In the genomic region with DNA sequence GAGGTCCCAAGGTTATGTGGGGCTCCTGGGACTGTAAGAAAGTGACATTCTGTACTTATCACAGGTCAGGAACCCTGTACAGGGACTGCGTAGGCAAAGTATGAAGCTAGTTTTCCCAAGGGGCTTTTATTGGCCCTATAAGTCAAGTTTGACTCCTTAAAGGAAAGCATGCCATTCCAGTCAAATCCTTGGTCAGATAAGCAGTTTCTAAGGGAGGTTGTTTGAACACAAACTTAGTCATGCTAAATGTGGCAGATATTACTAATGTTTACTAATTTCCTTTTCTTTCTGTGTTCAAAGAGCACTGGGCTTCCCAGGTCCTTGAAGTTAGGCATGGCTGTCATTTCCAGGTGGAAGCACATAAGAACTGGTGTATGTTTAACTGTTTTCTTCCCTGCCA, we compare ENCODE assay signal across 14 cellular contexts.
DNase-seq lines count a peak whose midpoint lies in the region; ATAC-seq and TF ChIP-seq lines count a peak whose summit lies in the region.
"Had no signal": no experiment of that assay in that cellular context is flagged by ENCODE, and none has a peak within 500 bp of the region (broad histone marks: within the 10 kb centered on the region; RNA-seq: fewer than 3 reads in every experiment).

No MANE protein-coding gene starts in this region.

- H3K9me3 ChIP-seq in RWPE2 (ENCODE audit: severe bottlenecking): no peaks in the 10 kb centered on the region
- H3K9me3 ChIP-seq: MG63 had no signal

- no peak overlapping the region for H3K4me3 Mint-ChIP-seq in activated CD4-positive, alpha-beta T cell treated with anti-CD3 and anti-CD28 coated beads for 36 hours
- no peak overlapping the region for H3K4me3 Mint-ChIP-seq in stimulated activated naive B cell treated with anti-CD40 and anti-IgM and Interleukin-4, amounts not matched to agents 10 μg/mL and 1 μg/mL and 100 μg/mL, for 72 hours
- H3K4me3 Mint-ChIP-seq: effector memory CD8-positive, alpha-beta T cell had no signal

- ATAC-seq in RWPE2 (ENCODE audit: low read depth): peak; percentile 89
- ATAC-seq in activated CD4-positive, alpha-beta T cell treated with anti-CD3 and anti-CD28 coated beads for 36 hours: no peak
- ATAC-seq in stimulated activated naive B cell treated with anti-CD40 and anti-IgM and Interleukin-4, amounts not matched to agents 10 μg/mL and 1 μg/mL and 100 μg/mL, for 72 hours (replicated peaks): no peak
- ATAC-seq: effector memory CD8-positive, alpha-beta T cell had no signal

- intact Hi-C loops in activated CD4-positive, alpha-beta T cell treated with anti-CD3 and anti-CD28 coated beads for 36 hours (cut with DNase I, micrococcal nuclease): no loop called here

- peaks cover 18% of the 10 kb centered on the region for H3K4me1 ChIP-seq in RWPE2 (ENCODE audit: insufficient read depth, poor library complexity, severe bottlenecking)

- H3K4me1 Mint-ChIP-seq in activated CD4-positive, alpha-beta T cell treated with anti-CD3 and anti-CD28 coated beads for 36 hours: no peaks in the 10 kb centered on the region
- no peaks in the 10 kb centered on the region for H3K4me1 Mint-ChIP-seq in stimulated activated naive B cell treated with anti-CD40 and anti-IgM and Interleukin-4, amounts not matched to agents 10 μg/mL and 1 μg/mL and 100 μg/mL, for 72 hours

- no peak overlapping the region for H3K27ac Mint-ChIP-seq in activated CD4-positive, alpha-beta T cell treated with anti-CD3 and anti-CD28 coated beads for 36 hours
- no peak overlapping the region for H3K27ac Mint-ChIP-seq in stimulated activated naive B cell treated with anti-CD40 and anti-IgM and Interleukin-4, amounts not matched to agents 10 μg/mL and 1 μg/mL and 100 μg/mL, for 72 hours
- H3K27ac Mint-ChIP-seq: effector memory CD8-positive, alpha-beta T cell had no signal

- TF ChIP-seq CTCF in RWPE2 (IDR thresholded peaks at IDR 0.05; ENCODE audit: poor library complexity, severe bottlenecking) (no peak), fibroblast of mammary gland (conservative IDR thresholded peaks at IDR 0.05; ENCODE audit: control insufficient read depth, insufficient read depth, low read depth, low read length) (no peak)

- CTCF ChIA-PET in activated CD4-positive, alpha-beta T cell treated with anti-CD3 and anti-CD28 coated beads for 36 hours (lab: Charles Lee): interaction anchor here (0.8 kb wide), 1 partner anchor 27 kb away, joined by 3 read pairs; no protein-coding TSS in a partner anchor

- no peaks in the 10 kb centered on the region for H3K27me3 ChIP-seq in RWPE2 (ENCODE audit: insufficient read depth, poor library complexity, severe bottlenecking)
- H3K27me3 ChIP-seq: MG63 had no signal

- H3K36me3 ChIP-seq in RWPE2 (ENCODE audit: low read depth): no peaks in the 10 kb centered on the region
- H3K36me3 ChIP-seq: MG63 had no signal

- H3K27me3 Mint-ChIP-seq in activated CD4-positive, alpha-beta T cell treated with anti-CD3 and anti-CD28 coated beads for 36 hours: peaks cover 9% of the 10 kb centered on the region
- peaks cover 7 to 10% of the 10 kb centered on the region in 2 donors for H3K27me3 Mint-ChIP-seq in stimulated activated naive B cell treated with anti-CD40 and anti-IgM and Interleukin-4, amounts not matched to agents 10 μg/mL and 1 μg/mL and 100 μg/mL, for 72 hours
- H3K27me3 Mint-ChIP-seq: effector memory CD8-positive, alpha-beta T cell had no signal

- POLR2A ChIA-PET in activated CD4-positive, alpha-beta T cell treated with anti-CD3 and anti-CD28 coated beads for 36 hours (lab: Charles Lee): no interaction called here

- DNase-seq in EH (ENCODE audit: low read depth): peak; percentile 66
- no peak for DNase-seq in RWPE2 (ENCODE audit: low spot score)
- peak; percentile 81 for DNase-seq in fibroblast of mammary gland (ENCODE audit: low read depth)
- DNase-seq in renal cortical epithelial cell (ENCODE audit: low read depth): peak; percentile 79
- no peak for DNase-seq in activated CD4-positive, alpha-beta T cell treated with anti-CD3 and anti-CD28 coated beads for 36 hours
- DNase-seq in epidermal melanocyte (ENCODE audit: insufficient read length, low spot score): no peak
- no peak for DNase-seq in SW480 (ENCODE audit: low spot score)
- DNase-seq in stimulated activated naive B cell treated with anti-CD40 and anti-IgM and Interleukin-4, amounts not matched to agents 10 μg/mL and 1 μg/mL and 100 μg/mL, for 72 hours: no peak
- DNase-seq: aorta; effector memory CD8-positive, alpha-beta T cell; H7; MG63; NCI-H2029 treated with DMSO at 0.1 percent for 48 hours had no signal

- no peaks in the 10 kb centered on the region for H3K36me3 Mint-ChIP-seq in activated CD4-positive, alpha-beta T cell treated with anti-CD3 and anti-CD28 coated beads for 36 hours (ENCODE audit: low read depth)
- H3K36me3 Mint-ChIP-seq in stimulated activated naive B cell treated with anti-CD40 and anti-IgM and Interleukin-4, amounts not matched to agents 10 μg/mL and 1 μg/mL and 100 μg/mL, for 72 hours: no peaks in the 10 kb centered on the region

- no peak overlapping the region for H3K4me3 ChIP-seq in RWPE2 (ENCODE audit: severe bottlenecking)
- H3K4me3 ChIP-seq in fibroblast of mammary gland (ENCODE audit: control insufficient read depth, low read depth, low read length): no peak overlapping the region
- H3K4me3 ChIP-seq: MG63 had no signal

- peak overlapping the region; percentile 83 for H3K27ac ChIP-seq in RWPE2 (ENCODE audit: poor library complexity, severe bottlenecking)
- H3K27ac ChIP-seq: HL-60 had no signal

- H3K9me3 Mint-ChIP-seq in activated CD4-positive, alpha-beta T cell treated with anti-CD3 and anti-CD28 coated beads for 36 hours (ENCODE audit: low read depth): no peaks in the 10 kb centered on the region
- H3K9me3 Mint-ChIP-seq in stimulated activated naive B cell treated with anti-CD40 and anti-IgM and Interleukin-4, amounts not matched to agents 10 μg/mL and 1 μg/mL and 100 μg/mL, for 72 hours: no peaks in the 10 kb centered on the region

Comparison
In these comparisons a context has a peak if more than half of its experiments do, and no peak if none do; other contexts are left out.
1. DNase-seq: peak in EH (single experiment), fibroblast of mammary gland (single experiment) and renal cortical epithelial cell (single experiment); none in RWPE2 (single experiment), activated CD4-positive, alpha-beta T cell treated with anti-CD3 and anti-CD28 coated beads for 36 hours (single experiment), epidermal melanocyte (single experiment), SW480 (single experiment) and stimulated activated naive B cell treated with anti-CD40 and anti-IgM and Interleukin-4, amounts not matched to agents 10 μg/mL and 1 μg/mL and 100 μg/mL, for 72 hours (single experiment).